ENCODE assay signal across 19 cellular contexts in the genomic region with DNA sequence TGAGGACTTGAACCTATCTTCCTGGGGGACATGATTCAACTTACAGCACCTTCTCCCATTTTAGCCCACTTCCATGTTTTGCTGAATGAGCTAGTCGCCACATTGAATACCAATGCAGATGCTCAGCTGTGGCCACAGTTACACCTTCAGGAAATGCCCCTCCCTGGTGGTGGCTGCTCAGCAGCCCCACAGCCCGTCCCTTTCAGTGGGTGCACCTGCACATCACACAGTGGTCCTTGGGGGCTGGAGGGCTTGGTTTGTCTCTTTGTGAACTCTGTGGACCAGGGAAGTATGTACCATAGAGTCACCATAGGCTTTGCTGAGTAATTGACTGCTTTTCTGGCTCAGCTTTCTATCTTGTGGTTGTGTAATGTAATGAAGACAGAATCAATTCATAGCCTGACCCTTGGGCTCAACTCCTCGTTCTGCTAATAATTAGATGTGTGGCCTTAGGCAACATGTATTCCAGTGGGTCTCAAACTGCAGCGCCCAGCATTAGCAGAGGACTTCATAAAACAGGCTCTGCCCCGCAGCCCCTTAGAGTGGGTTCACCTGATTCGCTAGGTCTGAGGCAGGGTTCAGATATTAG.
"Had no signal": no experiment of that assay in that cellular context is flagged by ENCODE, and none has a peak within 500 bp of the region (broad histone marks: within the 10 kb centered on the region; RNA-seq: fewer than 3 reads in every experiment).

No MANE protein-coding gene starts in this region.

- H3K36me3 ChIP-seq: MG63, SJSA1 had no signal

- H3K9me3 ChIP-seq: MG63, SJSA1 had no signal

- H3K27ac ChIP-seq: SJSA1, SK-N-MC had no signal

- H3K4me1 ChIP-seq: SJSA1 had no signal

- H3K27me3 ChIP-seq: MG63, SJSA1 had no signal

- H3K4me3 ChIP-seq: MG63, SJSA1, SK-N-MC had no signal

- DNase-seq: KBM-7, MG63, NCI-H1092, NCI-H1105 treated with DMSO at 0.1 percent for 48 hours, NCI-H1417 treated with DMSO at 0.1 percent for 48 hours, NCI-H146, NCI-H1694 treated with DMSO at 0.1 percent for 48 hours, NCI-H1930, NCI-H2081, NCI-H2107, NCI-H2227 treated with DMSO at 0.1 percent for 48 hours, NCI-H524, NCI-H526 treated with DMSO at 0.1 percent for 48 hours, NCI-H748 treated with DMSO at 0.1 percent for 48 hours, Right ventricle myocardium superior, RPMI8226, SIG-M5 had no signal
